8 cellular contexts compared by ENCODE assay signal in the genomic region with DNA sequence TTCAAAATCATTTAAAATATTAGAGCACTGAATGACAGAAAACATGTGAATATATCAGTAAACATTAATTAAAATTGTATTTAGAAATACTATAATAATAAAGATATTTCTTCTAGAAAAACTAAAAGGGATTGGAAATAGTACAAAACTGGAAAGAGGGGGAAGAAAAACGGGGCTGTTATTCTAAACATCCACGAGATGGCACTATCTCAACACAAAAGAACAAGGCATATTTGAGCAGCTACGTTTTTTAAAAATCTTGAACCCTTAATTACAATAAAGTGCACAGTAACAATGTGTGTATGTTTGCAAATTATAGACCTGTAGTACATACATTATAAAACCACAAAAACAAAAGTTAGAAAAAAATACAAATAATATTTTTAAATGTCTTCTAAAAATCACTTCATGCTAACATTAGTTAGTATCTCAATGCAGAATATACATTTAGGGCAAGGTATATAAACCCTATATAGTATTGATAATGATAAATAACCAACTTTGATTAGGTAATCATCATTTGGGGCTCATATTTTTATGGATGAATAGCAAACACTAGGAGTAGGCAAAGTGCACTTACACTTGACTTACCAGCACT. TPM values are rescaled to one million over a fixed set of nuclear protein-coding genes. Genes with fewer than 3 reads are reported as not detected.
A peak's percentile ranks its signal among the peaks of the same experiment; 100 is the strongest.
DNase-seq lines count a peak whose midpoint lies in the region; ATAC-seq and TF ChIP-seq lines count a peak whose summit lies in the region.

No MANE protein-coding gene starts in this region.

- no peaks in the 10 kb centered on the region for H3K9me3 Mint-ChIP-seq in neural crest cell

- H3K4me3 ChIP-seq in DND-41 (ENCODE audit: low read depth in 1 of 2, low read length in 2 of 2): no peak overlapping the region
- no peak overlapping the region for H3K4me3 ChIP-seq in mucosa of descending colon

- H3K79me2 ChIP-seq in DND-41 (ENCODE audit: insufficient read depth, low read length): no peaks in the 10 kb centered on the region

- H3K4me1 ChIP-seq in DND-41 (ENCODE audit: insufficient read depth, low read length) (no peaks in the 10 kb centered on the region), mucosa of descending colon (ENCODE audit: low read depth) (no peaks in the 10 kb centered on the region)

- no peaks in the 10 kb centered on the region for H3K9me3 ChIP-seq in DND-41 (ENCODE audit: insufficient read depth, low read length, severe bottlenecking)
- no peaks in the 10 kb centered on the region for H3K9me3 ChIP-seq in mucosa of descending colon

- H3K36me3 ChIP-seq in DND-41 (ENCODE audit: insufficient read depth, low read length) (peaks cover 4% of the 10 kb centered on the region; the same call in 1 of the 2 replicates), mucosa of descending colon (ENCODE audit: low read depth) (no peaks in the 10 kb centered on the region)

- H3K4me2 ChIP-seq in DND-41 (ENCODE audit: insufficient read depth, low read length): no peak overlapping the region

- peak; percentile 75 for TF ChIP-seq CTCF in DND-41 (IDR thresholded peaks at IDR 0.05; ENCODE audit: borderline replicate concordance, extremely low read depth, low read length, poor library complexity, severe bottlenecking)
- TF ChIP-seq CTCF in neural crest cell (conservative IDR thresholded peaks at IDR 0.05): peak; percentile 87
- no peak for TF ChIP-seq CTCF in mucosa of descending colon (IDR thresholded peaks at IDR 0.05)

- no peak for DNase-seq in DND-41
- DNase-seq in H4 (ENCODE audit: low spot score): peak; percentile 3
- DNase-seq in NCI-H774 (lab: John Stamatoyannopoulos, UW): peak; percentile 42
- peak; percentile 51 for DNase-seq in dermis blood vessel endothelial cell
- no peak for DNase-seq in neural crest cell (ENCODE audit: low read depth, low spot score)
- DNase-seq in mucosa of descending colon: no peak

- no peak overlapping the region for H3K27ac Mint-ChIP-seq in neural crest cell (ENCODE audit: unreplicated experiment)

- peaks cover 3% of the 10 kb centered on the region for H3K36me3 Mint-ChIP-seq in neural crest cell (ENCODE audit: low read depth)

- no peak overlapping the region for H3K27ac ChIP-seq in DND-41 (ENCODE audit: low read length)

- H3K4me3 Mint-ChIP-seq in neural crest cell: no peak overlapping the region

- H3K27me3 ChIP-seq in DND-41 (ENCODE audit: insufficient read depth, low read length, poor library complexity): no peaks in the 10 kb centered on the region

- H4K20me1 ChIP-seq in DND-41 (ENCODE audit: insufficient read depth, low read length): no peaks in the 10 kb centered on the region

- ATAC-seq in DND-41 (ENCODE audit: insufficient read depth, low read depth) (peak; percentile 56; the same call in 1 of the 3 replicates), GM18519 (IDR thresholded peaks at IDR 0.05; ENCODE audit: low FRiP score, unreplicated experiment) (no peak), GM21390 (IDR thresholded peaks at IDR 0.05; ENCODE audit: unreplicated experiment) (no peak), mucosa of descending colon (no peak)

- intact Hi-C loops in mucosa of descending colon (cut with DNase I, micrococcal nuclease): loop anchor here (10.0 kb wide), 1 partner anchor 277 kb away; no protein-coding TSS in a partner anchor

- H2AFZ ChIP-seq in DND-41 (ENCODE audit: low read depth, low read length): no peak overlapping the region

- no peaks in the 10 kb centered on the region for H3K27me3 Mint-ChIP-seq in neural crest cell (ENCODE audit: low read depth)

- H3K4me1 Mint-ChIP-seq in neural crest cell: no peaks in the 10 kb centered on the region

- H3K9ac ChIP-seq in DND-41 (ENCODE audit: low read depth, low read length): no peak overlapping the region

RNA-seq across cellular contexts. Expression of gene PNISR, which starts 42.5 kb away (rescaled TPM):
- total RNA-seq in H4 (2014; rRNA removed; shearing (Covaris generic)): 22.4 and 22.9 TPM in 2 replicates
- total RNA-seq in dermis blood vessel endothelial cell: 47.0 and 73.7 TPM in 2 replicates
- 155 and 156 TPM in 2 replicates for total RNA-seq in neural crest cell
- 100 to 1,000 TPM in 2 of 3 donors, 10 to 100 TPM in 1; 77.4 to 121 (median 105) TPM for total RNA-seq in mucosa of descending colon

RNA-seq across cellular contexts. Expression of gene USP45, which starts 47.6 kb away (rescaled TPM):
- 5.6 and 7.7 TPM in 2 replicates for total RNA-seq in H4 (2014; rRNA removed; shearing (Covaris generic))
- total RNA-seq in dermis blood vessel endothelial cell (19.4 and 31.3 TPM in 2 replicates), neural crest cell (12.0 and 15.1 TPM in 2 replicates), mucosa of descending colon (10 to 100 TPM in 2 of 3 donors, 1 to 10 TPM in 1; 9.4 to 18.0 (median 16.1) TPM)

Comparison
In these comparisons a context has a peak if more than half of its experiments do, and no peak if none do; other contexts are left out.
1. DNase-seq: peak in H4 (single experiment), NCI-H774 (single experiment) and dermis blood vessel endothelial cell (single experiment); none in DND-41 (single experiment), neural crest cell (single experiment) and mucosa of descending colon (0 of 3).